ENCODE assay signal across 9 cellular contexts in genomic region chr11:114166389-114166788, GRCh38.
A peak's percentile ranks its signal among the peaks of the same experiment; 100 is the strongest.
DNase-seq lines count a peak whose midpoint lies in the region; ATAC-seq and TF ChIP-seq lines count a peak whose summit lies in the region.
"Had no signal": no experiment of that assay in that cellular context is flagged by ENCODE, and none has a peak within 500 bp of the region (broad histone marks: within the 10 kb centered on the region; RNA-seq: fewer than 3 reads in every experiment).

No MANE protein-coding gene starts in this region.

- no peaks in the 10 kb centered on the region for H3K27me3 Mint-ChIP-seq in effector memory CD8-positive, alpha-beta T cell

- no peak for TF ChIP-seq CTCF in OCI-LY1 (IDR thresholded peaks at IDR 0.05; ENCODE audit: low read length)
- no peak for TF ChIP-seq CTCF in prostate gland (IDR thresholded peaks at IDR 0.05)

- no peaks in the 10 kb centered on the region for H3K36me3 ChIP-seq in BLaER1 treated with 17β-estradiol and CSF1 and Interleukin-3, amounts not matched to agents 10 nM and 100 nM
- no peaks in the 10 kb centered on the region for H3K36me3 ChIP-seq in OCI-LY1 (ENCODE audit: insufficient read depth, low read length)
- no peaks in the 10 kb centered on the region for H3K36me3 ChIP-seq in prostate gland

- no peaks in the 10 kb centered on the region for H3K9me3 ChIP-seq in BLaER1 treated with 17β-estradiol and CSF1 and Interleukin-3, amounts not matched to agents 10 nM and 100 nM (replicated peaks in 1 of 11)
- H3K9me3 ChIP-seq in OCI-LY1 (ENCODE audit: low read length) (no peaks in the 10 kb centered on the region), prostate gland (no peaks in the 10 kb centered on the region)

- DNase-seq in effector memory CD8-positive, alpha-beta T cell: no peak
- DNase-seq in prostate gland (ENCODE audit: low spot score) (no peak), OCI-M1 (lab: John Stamatoyannopoulos, UW) (no peak)

- peaks cover 61 to 68% of the 10 kb centered on the region in 2 donors for H3K4me1 Mint-ChIP-seq in effector memory CD8-positive, alpha-beta T cell (ENCODE audit: low read depth in 2 of 2)

- peaks cover 36 to 99% (median 97%) of the 10 kb centered on the region in 10 experiments for H3K4me1 ChIP-seq in BLaER1 treated with 17β-estradiol and CSF1 and Interleukin-3, amounts not matched to agents 10 nM and 100 nM
- H3K4me1 ChIP-seq in OCI-LY1 (ENCODE audit: insufficient read depth, low read length, severe bottlenecking) (peaks cover 87% of the 10 kb centered on the region), prostate gland (replicated peaks) (peaks cover 74% of the 10 kb centered on the region)

- H3K36me3 Mint-ChIP-seq in effector memory CD8-positive, alpha-beta T cell (ENCODE audit: insufficient read depth): peaks cover 26% of the 10 kb centered on the region

- no peak overlapping the region for H2AFZ ChIP-seq in OCI-LY1 (ENCODE audit: low read length)

- H3K4me3 Mint-ChIP-seq in effector memory CD8-positive, alpha-beta T cell: peak overlapping the region; percentile 72 to 74

- no peaks in the 10 kb centered on the region for H3K9me2 ChIP-seq in OCI-LY1 (ENCODE audit: low read depth, low read length)

- peak overlapping the region in 6 of 11 experiments; percentile 5 to 56 (median 14); a peak in 5 of 22 replicates for H3K27ac ChIP-seq in BLaER1 treated with 17β-estradiol and CSF1 and Interleukin-3, amounts not matched to agents 10 nM and 100 nM
- H3K27ac ChIP-seq in OCI-LY1 (ENCODE audit: low read depth, low read length, poor library complexity, severe bottlenecking) (peak overlapping the region; percentile 86), prostate gland (peak overlapping the region; percentile 99)

- peaks cover 0 to 95% (median 15%) of the 10 kb centered on the region in 11 experiments; a peak in 12 of 22 replicates for H4K20me1 ChIP-seq in BLaER1 treated with 17β-estradiol and CSF1 and Interleukin-3, amounts not matched to agents 10 nM and 100 nM
- no peaks in the 10 kb centered on the region for H4K20me1 ChIP-seq in OCI-LY1 (ENCODE audit: insufficient read depth, low read length)

- 78% methylated on average over 4 of the region's 4 CpGs for WGBS in prostate gland

- H3K4me2 ChIP-seq in BLaER1 treated with 17β-estradiol and CSF1 and Interleukin-3, amounts not matched to agents 10 nM and 100 nM: peak overlapping the region; percentile 66 to 92 (median 76); a peak in 21 of 22 replicates
- H3K4me2 ChIP-seq in OCI-LY1 (ENCODE audit: low read length): peak overlapping the region; percentile 24; the same call in 1 of the 2 replicates

- H3K79me2 ChIP-seq in OCI-LY1 (ENCODE audit: insufficient read depth, low read length): no peaks in the 10 kb centered on the region

- ATAC-seq in effector memory CD8-positive, alpha-beta T cell (replicated peaks): peak; percentile 11
- no peak for ATAC-seq in GM21576 (IDR thresholded peaks at IDR 0.05; ENCODE audit: unreplicated experiment)
- no peak for ATAC-seq in GM19023 (IDR thresholded peaks at IDR 0.05; ENCODE audit: unreplicated experiment)
- ATAC-seq in HG02884 (IDR thresholded peaks at IDR 0.05; ENCODE audit: unreplicated experiment): no peak
- ATAC-seq: Panc1 had no signal

- no peak for TF ChIP-seq POLR2A in prostate gland (IDR thresholded peaks at IDR 0.05)

- H3F3A ChIP-seq in OCI-LY1 (ENCODE audit: insufficient read depth, low read length): no peaks in the 10 kb centered on the region

- no peaks in the 10 kb centered on the region for H3K9me3 Mint-ChIP-seq in effector memory CD8-positive, alpha-beta T cell

- H3K27ac Mint-ChIP-seq in effector memory CD8-positive, alpha-beta T cell: peak overlapping the region; percentile 39 to 89

- peaks cover 0 to 99% (median 13%) of the 10 kb centered on the region in 11 experiments; a peak in 12 of 22 replicates for H3K27me3 ChIP-seq in BLaER1 treated with 17β-estradiol and CSF1 and Interleukin-3, amounts not matched to agents 10 nM and 100 nM
- H3K27me3 ChIP-seq in OCI-LY1 (ENCODE audit: insufficient read depth, low read length) (no peaks in the 10 kb centered on the region), prostate gland (replicated peaks; ENCODE audit: insufficient read depth) (no peaks in the 10 kb centered on the region)

- H3K4me3 ChIP-seq in BLaER1 treated with 17β-estradiol and CSF1 and Interleukin-3, amounts not matched to agents 10 nM and 100 nM: peak overlapping the region in 1 of 10 experiments; percentile 2; a peak in 2 of 20 replicates
- H3K4me3 ChIP-seq in OCI-LY1 (ENCODE audit: low read depth, low read length, poor library complexity, severe bottlenecking): peak overlapping the region; percentile 9
- no peak overlapping the region for H3K4me3 ChIP-seq in prostate gland

- H3K9ac ChIP-seq in BLaER1 treated with 17β-estradiol and CSF1 and Interleukin-3, amounts not matched to agents 10 nM and 100 nM: peak overlapping the region in 3 of 11 experiments; percentile 1 to 34 (median 23); a peak in 3 of 22 replicates
- peak overlapping the region; percentile 21; the same call in 1 of the 2 replicates for H3K9ac ChIP-seq in OCI-LY1 (ENCODE audit: low read length)

- intact Hi-C loops in prostate gland (cut with DNase I): no loop called here

Comparison
In these comparisons a context has a peak if more than half of its experiments do, and no peak if none do; other contexts are left out.
1. H3K27ac ChIP-seq: peak in every context shown above with its lines; median percentile 99 in prostate gland; 86 in OCI-LY1; 14 in BLaER1 treated with 17β-estradiol and CSF1 and Interleukin-3, amounts not matched to agents 10 nM and 100 nM.